In the genomic region with DNA sequence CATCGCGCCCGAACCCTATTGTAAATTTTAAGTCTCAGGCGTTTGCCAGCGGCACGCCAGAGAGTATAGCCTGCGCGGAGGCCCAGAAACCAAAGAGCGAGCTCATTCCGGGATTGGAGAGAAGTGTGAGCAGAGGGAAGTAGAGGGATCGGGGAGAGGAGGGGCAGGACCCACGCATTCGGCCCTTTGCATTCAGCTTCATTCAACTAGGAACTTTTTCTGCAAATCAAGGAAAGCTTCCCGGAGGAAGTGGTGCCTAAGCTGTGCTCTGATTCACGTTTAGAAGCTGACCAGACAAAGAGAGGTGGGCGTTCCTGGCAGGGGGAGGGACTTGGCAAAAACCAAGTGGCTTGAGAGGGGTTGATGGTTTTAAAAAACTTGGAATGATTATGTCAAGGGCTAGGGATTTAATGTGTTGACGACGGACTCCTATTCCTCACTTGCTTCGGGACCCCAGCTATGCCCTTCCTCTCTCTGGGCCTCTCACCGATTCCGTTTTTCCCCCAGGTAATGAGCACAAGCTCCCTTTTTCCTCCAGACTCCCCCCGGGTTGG, we compare ENCODE assay signal across 1 cellular context.
A peak's percentile ranks its signal among the peaks of the same experiment; 100 is the strongest.
TF ChIP-seq lines count a peak whose summit lies in the region.

No MANE protein-coding gene starts in this region.

TF ChIP-seq in neural cell, 6 proteins besides CTCF, POLR2A, EP300 and RAD21 (continued from another document):
- TF ChIP-seq TAF1 (IDR thresholded peaks at IDR 0.05; ENCODE audit: low read depth), result peak; percentile 5
